14 cellular contexts compared by ENCODE assay signal in genomic region chr11:115653926-115654325, GRCh38.
DNase-seq lines count a peak whose midpoint lies in the region; ATAC-seq, FAIRE-seq and TF ChIP-seq lines count a peak whose summit lies in the region.
"Had no signal": no experiment of that assay in that cellular context is flagged by ENCODE, and none has a peak within 500 bp of the region (broad histone marks: within the 10 kb centered on the region; RNA-seq: fewer than 3 reads in every experiment).

No MANE protein-coding gene starts in this region.

- no peak overlapping the region for H2BK15ac ChIP-seq in mesenchymal stem cell (ENCODE audit: low read depth, poor library complexity, severe bottlenecking)

- TF ChIP-seq CTCF in RWPE2 (IDR thresholded peaks at IDR 0.05; ENCODE audit: poor library complexity, severe bottlenecking) = no peak
- no peak for TF ChIP-seq CTCF in transverse colon (IDR thresholded peaks at IDR 0.05)
- no peak for TF ChIP-seq CTCF in kidney (IDR thresholded peaks at IDR 0.05; ENCODE audit: borderline replicate concordance, extremely low read depth, insufficient read depth)

- H3K4me3 ChIP-seq in RWPE2 (ENCODE audit: severe bottlenecking) = no peak overlapping the region
- H3K4me3 ChIP-seq in mesenchymal stem cell (ENCODE audit: insufficient read depth in 1 of 2, low read depth in 1 of 2, low read length in 2 of 2) = no peak overlapping the region
- no peak overlapping the region for H3K4me3 ChIP-seq in transverse colon
- H3K4me3 ChIP-seq in kidney (ENCODE audit: low read length in 2 of 2) = no peak overlapping the region
- H3K4me3 ChIP-seq in naive thymus-derived CD4-positive, alpha-beta T cell (ENCODE audit: low read length) = no peak overlapping the region
- H3K4me3 ChIP-seq: BLaER1 treated with 17β-estradiol and CSF1 and Interleukin-3, amounts not matched to agents 10 nM and 100 nM had no signal

- H3K18ac ChIP-seq in mesenchymal stem cell (ENCODE audit: low read depth in 1 of 2, low read length in 2 of 2) = no peak overlapping the region

- H3K4me3 Mint-ChIP-seq in naive thymus-derived CD4-positive, alpha-beta T cell = no peak overlapping the region

- H2BK120ac ChIP-seq in mesenchymal stem cell (ENCODE audit: low read depth, low read length) = no peak overlapping the region

- H3K4me1 ChIP-seq in RWPE2 (ENCODE audit: insufficient read depth, poor library complexity, severe bottlenecking) = no peaks in the 10 kb centered on the region
- H3K4me1 ChIP-seq in mesenchymal stem cell (ENCODE audit: control insufficient read depth, insufficient read depth, low read depth, low read length) = peaks cover 14% of the 10 kb centered on the region
- peaks cover 0 to 9% (median 6%) of the 10 kb centered on the region in 4 donors for H3K4me1 ChIP-seq in transverse colon
- no peaks in the 10 kb centered on the region for H3K4me1 ChIP-seq in kidney (ENCODE audit: control insufficient read depth in 1 of 2, insufficient read depth in 1 of 2, low read depth in 1 of 2, low read length in 2 of 2)
- no peaks in the 10 kb centered on the region for H3K4me1 ChIP-seq in naive thymus-derived CD4-positive, alpha-beta T cell (ENCODE audit: control insufficient read depth in 2 of 2, insufficient read depth in 2 of 2, low read length in 2 of 2)

- no peak overlapping the region for H3K23ac ChIP-seq in mesenchymal stem cell (ENCODE audit: low read length in 2 of 2)

- no peak overlapping the region for H4K8ac ChIP-seq in mesenchymal stem cell (ENCODE audit: low read length)

- H2BK5ac ChIP-seq in mesenchymal stem cell (ENCODE audit: low read depth, low read length, poor library complexity, severe bottlenecking) = no peak overlapping the region

- H2AK5ac ChIP-seq in mesenchymal stem cell (ENCODE audit: low read length, severe bottlenecking) = peak overlapping the region; percentile 40

- peak; percentile 71 for DNase-seq in HEK293T (ENCODE audit: extremely low spot score)
- no peak for DNase-seq in RWPE2 (ENCODE audit: low spot score)
- no peak for DNase-seq in mesenchymal stem cell
- peak; percentile 83 for DNase-seq in transverse colon
- no peak for DNase-seq in HCEC 1CT
- DNase-seq in kidney = no peak
- DNase-seq in kidney tubule cell (ENCODE audit: low spot score) = no peak
- no peak for DNase-seq in naive thymus-derived CD4-positive, alpha-beta T cell
- DNase-seq: NCI-H1417, NCI-H1930, NCI-H510A treated with DMSO at 0.1 percent for 48 hours, SIG-M5 had no signal

- intact Hi-C loops in transverse colon (cut with DNase I; ENCODE audit: low total_unique reads) (no loop called here), kidney (cut with DNase I) (no loop called here)
- intact Hi-C loops in naive thymus-derived CD4-positive, alpha-beta T cell (cut with micrococcal nuclease) = no loop called here

- H3K14ac ChIP-seq in mesenchymal stem cell (ENCODE audit: low read length in 2 of 2) = no peak overlapping the region

- H3K27me3 ChIP-seq in RWPE2 (ENCODE audit: insufficient read depth, poor library complexity, severe bottlenecking) = peaks cover 5% of the 10 kb centered on the region
- H3K27me3 ChIP-seq in mesenchymal stem cell (ENCODE audit: control insufficient read depth in 1 of 2, insufficient read depth in 1 of 2, low read length in 2 of 2) = peaks cover 0 to 47% of the 10 kb centered on the region in 2 experiments
- H3K27me3 ChIP-seq in transverse colon = peaks cover 15% of the 10 kb centered on the region
- no peaks in the 10 kb centered on the region for H3K27me3 ChIP-seq in naive thymus-derived CD4-positive, alpha-beta T cell (ENCODE audit: control insufficient read depth in 2 of 2, insufficient read depth in 2 of 2, low read length in 2 of 2)
- H3K27me3 ChIP-seq: BLaER1 treated with 17β-estradiol and CSF1 and Interleukin-3, amounts not matched to agents 10 nM and 100 nM had no signal

- H4K91ac ChIP-seq in mesenchymal stem cell (ENCODE audit: low read length) = no peak overlapping the region

- peaks cover 0 to 8% (median 0%) of the 10 kb centered on the region in 5 donors for H3K36me3 Mint-ChIP-seq in naive thymus-derived CD4-positive, alpha-beta T cell

- H3K4me2 ChIP-seq in mesenchymal stem cell (ENCODE audit: low read length, poor library complexity, severe bottlenecking) = no peak overlapping the region
- H3K4me2 ChIP-seq: BLaER1 treated with 17β-estradiol and CSF1 and Interleukin-3, amounts not matched to agents 10 nM and 100 nM; KMS-11 had no signal

- H3K36me3 ChIP-seq in RWPE2 (ENCODE audit: low read depth) = no peaks in the 10 kb centered on the region
- H3K36me3 ChIP-seq in mesenchymal stem cell (ENCODE audit: control insufficient read depth in 1 of 2, insufficient read depth in 2 of 2, low read depth in 1 of 2, low read length in 2 of 2) = no peaks in the 10 kb centered on the region
- H3K36me3 ChIP-seq in transverse colon = no peaks in the 10 kb centered on the region
- no peaks in the 10 kb centered on the region for H3K36me3 ChIP-seq in kidney (ENCODE audit: control insufficient read depth in 1 of 2, insufficient read depth in 2 of 2, low read length in 2 of 2)
- no peaks in the 10 kb centered on the region for H3K36me3 ChIP-seq in naive thymus-derived CD4-positive, alpha-beta T cell (ENCODE audit: control insufficient read depth in 2 of 3, insufficient read depth in 3 of 3, low read length in 3 of 3)
- H3K36me3 ChIP-seq: BLaER1 treated with 17β-estradiol and CSF1 and Interleukin-3, amounts not matched to agents 10 nM and 100 nM had no signal

- no peak for TF ChIP-seq POLR2A in transverse colon (IDR thresholded peaks at IDR 0.05)

- peaks cover 14 to 54% (median 34%) of the 10 kb centered on the region in 5 donors for H3K27me3 Mint-ChIP-seq in naive thymus-derived CD4-positive, alpha-beta T cell

- H3K9me3 ChIP-seq in RWPE2 (ENCODE audit: severe bottlenecking) = peaks cover 5% of the 10 kb centered on the region
- H3K9me3 ChIP-seq in mesenchymal stem cell (ENCODE audit: control insufficient read depth, low read length) = no peaks in the 10 kb centered on the region
- no peaks in the 10 kb centered on the region for H3K9me3 ChIP-seq in transverse colon
- H3K9me3 ChIP-seq in kidney (ENCODE audit: control insufficient read depth in 1 of 2, low read length in 2 of 2) = no peaks in the 10 kb centered on the region
- no peaks in the 10 kb centered on the region for H3K9me3 ChIP-seq in naive thymus-derived CD4-positive, alpha-beta T cell (ENCODE audit: control insufficient read depth in 2 of 3, low read length in 3 of 3)

- H2AFZ ChIP-seq in mesenchymal stem cell (ENCODE audit: low read depth, low read length) = no peak overlapping the region

- POLR2A ChIA-PET in HEK293T (lab: Yijun Ruan, JAX) = no interaction called here
- POLR2A ChIA-PET in naive thymus-derived CD4-positive, alpha-beta T cell (lab: Charles Lee) = no interaction called here

- peak; percentile 46; the same call in 1 of the 3 replicates for ATAC-seq in RWPE2 (ENCODE audit: low read depth)
- ATAC-seq in naive thymus-derived CD4-positive, alpha-beta T cell = no peak

- no peak for TF ChIP-seq EP300 in transverse colon (IDR thresholded peaks at IDR 0.05; ENCODE audit: low read depth)

- CTCF ChIA-PET in HEK293T (lab: Yijun Ruan, JAX) = interaction anchor here (0.5 kb wide), 1 partner anchor 249 kb away, joined by 4 read pairs; no protein-coding TSS in a partner anchor
- CTCF ChIA-PET in naive thymus-derived CD4-positive, alpha-beta T cell (lab: Charles Lee) = no interaction called here

- no peak overlapping the region for H2BK12ac ChIP-seq in mesenchymal stem cell (ENCODE audit: low read length in 2 of 2)

- no peaks in the 10 kb centered on the region for H3K4me1 Mint-ChIP-seq in naive thymus-derived CD4-positive, alpha-beta T cell

- H3K9ac ChIP-seq in mesenchymal stem cell (ENCODE audit: low read length) = no peak overlapping the region
- H3K9ac ChIP-seq in kidney (ENCODE audit: low read length in 2 of 2) = no peak overlapping the region
- H3K9ac ChIP-seq: BLaER1 treated with 17β-estradiol and CSF1 and Interleukin-3, amounts not matched to agents 10 nM and 100 nM; KMS-11 had no signal

- no peaks in the 10 kb centered on the region for H3K79me1 ChIP-seq in mesenchymal stem cell (replicated peaks; ENCODE audit: low read length, poor library complexity, severe bottlenecking)

- FAIRE-seq in kidney (lab: Jason Lieb, UNC) = no peak

- no peak overlapping the region for H3K27ac Mint-ChIP-seq in naive thymus-derived CD4-positive, alpha-beta T cell

- WGBS in mesenchymal stem cell = 78% methylated on average over 13 of the region's 13 CpGs
- WGBS in transverse colon (ENCODE audit: low coverage in 1 of 2), 2 donors = 48 to 51% methylated on average over 10 to 13 of the region's 13 CpGs

- in situ Hi-C loops in transverse colon (cut with MboI; ENCODE audit: low pct_ligation_motif_present in 1 of 4, low pct_unique_long_range_greater_than_20kb in 1 of 4, low sequenced_read_pairs in 3 of 4) = no loop called here

- peaks cover 0 to 11% (median 3%) of the 10 kb centered on the region in 11 donors for H3K9me3 Mint-ChIP-seq in naive thymus-derived CD4-positive, alpha-beta T cell

- no peak overlapping the region for H3K4ac ChIP-seq in mesenchymal stem cell (ENCODE audit: low read depth in 1 of 2, low read length in 2 of 2)

- no peak overlapping the region for H3K27ac ChIP-seq in RWPE2 (ENCODE audit: poor library complexity, severe bottlenecking)
- H3K27ac ChIP-seq in mesenchymal stem cell (ENCODE audit: low read length, poor library complexity, severe bottlenecking) = no peak overlapping the region
- no peak overlapping the region for H3K27ac ChIP-seq in transverse colon
- H3K27ac ChIP-seq in kidney (ENCODE audit: low read depth in 2 of 2, low read length in 2 of 2) = no peak overlapping the region
- no peak overlapping the region for H3K27ac ChIP-seq in naive thymus-derived CD4-positive, alpha-beta T cell (ENCODE audit: low read depth, low read length)
- H3K27ac ChIP-seq: BLaER1 treated with 17β-estradiol and CSF1 and Interleukin-3, amounts not matched to agents 10 nM and 100 nM; KMS-11 had no signal

TF ChIP-seq in HEK293T, 16 proteins besides CTCF, POLR2A, EP300 and RAD21:
- TF ChIP-seq L3MBTL2 (conservative IDR thresholded peaks at IDR 0.05) (0 out of 2 replicates have a peak, but pooled peaks have one; percentile 23), ARNT (IDR thresholded peaks at IDR 0.05) (no peak)
TF ChIP-seq in HEK293T: peak in this region for 1.

Comparison
In these comparisons a context has a peak if more than half of its experiments do, and no peak if none do; other contexts are left out.
1. DNase-seq: peak in HEK293T (single experiment) and transverse colon (single experiment); none in RWPE2 (single experiment), mesenchymal stem cell (single experiment), HCEC 1CT (single experiment), kidney (single experiment), kidney tubule cell (single experiment) and naive thymus-derived CD4-positive, alpha-beta T cell (0 of 9).